Comparison of ENCODE assay signal across 17 cellular contexts in the genomic region with DNA sequence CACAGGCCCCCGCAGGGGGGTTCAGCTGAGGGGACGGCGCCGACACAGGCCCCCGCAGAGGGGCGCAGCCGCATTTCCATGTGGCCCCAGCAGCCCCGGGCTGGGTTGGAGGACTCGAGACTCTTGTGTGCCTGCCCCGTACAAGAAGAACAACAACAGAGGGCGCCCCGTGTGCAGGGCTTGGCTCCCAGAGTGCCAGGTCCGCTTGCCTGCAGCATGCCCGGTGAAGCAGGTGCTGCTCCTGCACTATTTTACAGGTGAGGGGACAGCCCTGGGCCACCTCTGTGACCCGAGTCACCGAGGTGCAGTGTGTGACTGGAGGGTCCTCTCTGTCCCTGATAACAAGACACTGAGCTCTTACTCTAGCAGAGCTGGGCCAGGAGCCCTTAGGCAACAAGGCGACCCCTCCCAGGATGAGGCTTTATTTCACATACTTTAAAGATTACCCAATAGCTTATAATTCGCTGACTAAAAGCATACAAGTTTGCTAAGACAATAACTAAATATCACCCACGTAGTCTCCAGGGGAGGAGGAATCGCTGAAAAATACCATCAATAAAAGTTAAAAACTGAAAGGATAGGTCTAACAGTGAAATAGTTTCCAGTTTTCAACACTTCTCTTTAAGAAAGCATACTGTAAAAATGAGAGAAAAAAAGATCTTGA. TPM values are rescaled to one million over a fixed set of nuclear protein-coding genes. Genes with fewer than 3 reads are reported as not detected.
DNase-seq lines count a peak whose midpoint lies in the region; ATAC-seq and TF ChIP-seq lines count a peak whose summit lies in the region.
"Had no signal": no experiment of that assay in that cellular context is flagged by ENCODE, and none has a peak within 500 bp of the region (broad histone marks: within the 10 kb centered on the region; RNA-seq: fewer than 3 reads in every experiment).

No MANE protein-coding gene starts in this region.

- H3K9me3 ChIP-seq in RWPE2 (ENCODE audit: severe bottlenecking) = peaks cover 10% of the 10 kb centered on the region
- H3K9me3 ChIP-seq in fibroblast of lung (ENCODE audit: control insufficient read depth, insufficient read depth, low read depth, low read length) = no peaks in the 10 kb centered on the region
- H3K9me3 ChIP-seq in osteoblast (ENCODE audit: low read depth, low read length) = peaks cover 2% of the 10 kb centered on the region
- H3K9me3 ChIP-seq: BLaER1, SJCRH30 had no signal

- H3K4me3 ChIP-seq in RWPE2 (ENCODE audit: severe bottlenecking) = no peak overlapping the region
- H3K4me3 ChIP-seq in fibroblast of lung (replicated peaks in 1 of 4; ENCODE audit: control extremely low read depth in 1 of 4, insufficient read depth in 1 of 4, low read depth in 3 of 4, low read length in 4 of 4) = no peak overlapping the region
- H3K4me3 ChIP-seq in osteoblast (ENCODE audit: insufficient read depth, low read length) = no peak overlapping the region
- H3K4me3 ChIP-seq: BLaER1, SJCRH30 had no signal

- in situ Hi-C loops in GM13977 (cut with MboI; ENCODE audit: low pct_unique_long_range_greater_than_20kb, low sequenced_read_pairs, unreplicated experiment) = no loop called here

- H3K27ac ChIP-seq in RWPE2 (ENCODE audit: poor library complexity, severe bottlenecking) (no peak overlapping the region), fibroblast of lung (ENCODE audit: insufficient read depth, low read length) (no peak overlapping the region), osteoblast (ENCODE audit: low read depth, low read length) (no peak overlapping the region), caudate nucleus (ENCODE audit: low read depth, low read length) (no peak overlapping the region)
- H3K27ac ChIP-seq: BLaER1, SJCRH30 had no signal

- DNase-seq in GM13977 (ENCODE audit: low spot score) = no peak
- peak; percentile 63 for DNase-seq in RWPE2 (ENCODE audit: low spot score)
- peak; percentile 10 to 28 for DNase-seq in fibroblast of lung (ENCODE audit: low read depth in 2 of 2)
- DNase-seq in osteoblast (ENCODE audit: insufficient read length, low spot score, missing footprints) = peak; percentile 93
- no peak for DNase-seq in RKO (ENCODE audit: low spot score)
- no peak for DNase-seq in putamen (ENCODE audit: low spot score)
- DNase-seq in caudate nucleus (lab: John Stamatoyannopoulos, UW) = no peak
- DNase-seq: activated CD4-positive, CD25-positive, alpha-beta regulatory T cell; left cardiac atrium; NCI-H1105; NCI-H69; SJCRH30; stimulated activated CD4-positive, alpha-beta T cell treated with anti-CD3 and anti-CD28 coated beads, Interleukin-4, amount 100 ng/mL, for 4 hours; stimulated activated naive CD8-positive, alpha-beta T cell treated with anti-CD3 and anti-CD28 coated beads, Interleukin-15, amount 100 ng/mL, for 72 hours had no signal

- TF ChIP-seq CTCF in GM13977 (IDR thresholded peaks at IDR 0.05; ENCODE audit: extremely low read depth, insufficient read depth, missing control alignments) = peak; percentile 22
- TF ChIP-seq CTCF in RWPE2 (IDR thresholded peaks at IDR 0.05; ENCODE audit: poor library complexity, severe bottlenecking) = no peak
- no peak for TF ChIP-seq CTCF in fibroblast of lung (conservative IDR thresholded peaks at IDR 0.05 in 1 of 2, IDR thresholded peaks at IDR 0.05 in 1 of 2; ENCODE audit: low read depth in 1 of 2, low read length in 2 of 2)
- TF ChIP-seq CTCF in osteoblast (IDR thresholded peaks at IDR 0.05; ENCODE audit: extremely low read depth, low read depth, low read length) = no peak

- H3K4me1 ChIP-seq in RWPE2 (ENCODE audit: insufficient read depth, poor library complexity, severe bottlenecking) = peaks cover 5% of the 10 kb centered on the region
- no peaks in the 10 kb centered on the region for H3K4me1 ChIP-seq in fibroblast of lung (ENCODE audit: control insufficient read depth, extremely low read depth, insufficient read depth, low read length)
- peaks cover 8% of the 10 kb centered on the region for H3K4me1 ChIP-seq in osteoblast (ENCODE audit: insufficient read depth, low read length)
- H3K4me1 ChIP-seq: BLaER1, SJCRH30 had no signal

- no peak overlapping the region for H2AFZ ChIP-seq in fibroblast of lung (ENCODE audit: low read length)
- no peak overlapping the region for H2AFZ ChIP-seq in osteoblast (ENCODE audit: low read length)

- H3K27me3 ChIP-seq in RWPE2 (ENCODE audit: insufficient read depth, poor library complexity, severe bottlenecking) (peaks cover 44% of the 10 kb centered on the region), fibroblast of lung (ENCODE audit: control insufficient read depth, insufficient read depth, low read length) (peaks cover 22% of the 10 kb centered on the region), osteoblast (ENCODE audit: insufficient read depth, low read length) (peaks cover 33% of the 10 kb centered on the region)
- H3K27me3 ChIP-seq: BLaER1, SJCRH30 had no signal

- ATAC-seq in RWPE2 (ENCODE audit: low read depth) (peak; percentile 72), GM21367 (IDR thresholded peaks at IDR 0.05; ENCODE audit: unreplicated experiment) (no peak)
- ATAC-seq: activated T-helper 17 cell treated with anti-CD3 and anti-CD28 coated beads, Interleukin-2, amount 50 U/mL, for 72 hours; left cardiac atrium; stimulated activated naive CD8-positive, alpha-beta T cell treated with anti-CD3 and anti-CD28 coated beads, Interleukin-15, amount 100 ng/mL, for 72 hours had no signal

- H3K9ac ChIP-seq in fibroblast of lung (ENCODE audit: insufficient read depth, low read length) = no peak overlapping the region
- H3K9ac ChIP-seq: BLaER1 had no signal

- H3K4me2 ChIP-seq in fibroblast of lung (ENCODE audit: extremely low read depth, insufficient read depth, low read length) = no peak overlapping the region
- H3K4me2 ChIP-seq in osteoblast (ENCODE audit: insufficient read depth, low read length) = peak overlapping the region; percentile 48
- H3K4me2 ChIP-seq: BLaER1 had no signal

- H3K79me2 ChIP-seq in fibroblast of lung (ENCODE audit: control insufficient read depth, insufficient read depth, low read length) = no peaks in the 10 kb centered on the region
- no peaks in the 10 kb centered on the region for H3K79me2 ChIP-seq in osteoblast (ENCODE audit: insufficient read depth, low read length)

- no peaks in the 10 kb centered on the region for H4K20me1 ChIP-seq in fibroblast of lung (ENCODE audit: control insufficient read depth, extremely low read depth, insufficient read depth, low read length)
- H4K20me1 ChIP-seq in osteoblast (ENCODE audit: insufficient read depth, low read length) = no peaks in the 10 kb centered on the region
- H4K20me1 ChIP-seq: BLaER1 had no signal

- H3K36me3 ChIP-seq in RWPE2 (ENCODE audit: low read depth) (no peaks in the 10 kb centered on the region), fibroblast of lung (ENCODE audit: control insufficient read depth, insufficient read depth, low read length) (no peaks in the 10 kb centered on the region), osteoblast (ENCODE audit: insufficient read depth, low read length) (no peaks in the 10 kb centered on the region)
- H3K36me3 ChIP-seq: BLaER1, SJCRH30 had no signal

RNA-seq across cellular contexts. Expression of a gene that starts 41.7 kb away (rescaled TPM):
- total RNA-seq in fibroblast of lung = 0.50 and 0.51 TPM in 2 replicates
- polyA plus RNA-seq in fibroblast of lung = 0.78 and 0.84 TPM in 2 replicates
- polyA plus RNA-seq in fibroblast of lung (2012) = 0.73 and 0.83 TPM in 2 replicates
- 0.63 and 0.90 TPM in 2 replicates for polyA minus RNA-seq in fibroblast of lung (ENCODE audit: low replicate concordance)
- total RNA-seq in osteoblast = 1.2 and 1.4 TPM in 2 replicates

RNA-seq across cellular contexts. Expression of a gene that starts 46.2 kb away (rescaled TPM):
- 1.5 and 2.5 TPM in 2 replicates for total RNA-seq in fibroblast of lung
- polyA plus RNA-seq in fibroblast of lung = 0.92 and 2.4 TPM in 2 replicates
- 0.79 and 2.3 TPM in 2 replicates for polyA plus RNA-seq in fibroblast of lung (2012)
- polyA minus RNA-seq in fibroblast of lung (ENCODE audit: low replicate concordance) = 1.3 and 14.6 TPM in 2 replicates
- 2.7 and 3.3 TPM in 2 replicates for total RNA-seq in osteoblast

Comparison
In these comparisons a context has a peak if more than half of its experiments do, and no peak if none do; other contexts are left out.
1. DNase-seq: peak in RWPE2 (single experiment), fibroblast of lung (2 of 2) and osteoblast (single experiment); none in GM13977 (single experiment), RKO (single experiment), putamen (single experiment) and caudate nucleus (0 of 61).